1 cellular context compared by ENCODE assay signal in genomic region chr2:24496959-24497358, GRCh38.
TF ChIP-seq lines count a peak whose summit lies in the region.

No MANE protein-coding gene starts in this region.

TF ChIP-seq in K562, 482 proteins besides CTCF, POLR2A, EP300 and RAD21:
- TF ChIP-seq E2F6 (IDR thresholded peaks at IDR 0.05; ENCODE audit: borderline replicate concordance in 1 of 2, extremely low read depth in 1 of 2, insufficient read depth in 1 of 2, insufficient read length in 1 of 2, low read depth in 1 of 2, low read length in 1 of 2, poor library complexity in 1 of 2, severe bottlenecking in 1 of 2) (no peak), SIN3B (IDR thresholded peaks at IDR 0.05; ENCODE audit: low read depth) (no peak), ERF (CRISPR knock-in tag; IDR thresholded peaks at IDR 0.05) (no peak), CREB3L1 (IDR thresholded peaks at IDR 0.05; ENCODE audit: borderline replicate concordance, low read depth) (no peak), NR4A1 (CRISPR knock-in tag; IDR thresholded peaks at IDR 0.05) (no peak), NR4A1 (tag; IDR thresholded peaks at IDR 0.05) (no peak), ARID1B (IDR thresholded peaks at IDR 0.05) (no peak), BCOR (IDR thresholded peaks at IDR 0.05) (peak; percentile 89), SRSF9 (IDR thresholded peaks at IDR 0.05; ENCODE audit: borderline replicate concordance, low read depth, low read length) (no peak), ZNF77 (CRISPR knock-in tag; IDR thresholded peaks at IDR 0.05) (no peak), SETDB1 (IDR thresholded peaks at IDR 0.05; ENCODE audit: low read length) (no peak), ZBTB26 (CRISPR knock-in tag; IDR thresholded peaks at IDR 0.05) (no peak), SNAPC5 (CRISPR knock-in tag; IDR thresholded peaks at IDR 0.05) (no peak), ZBTB12 (CRISPR knock-in tag; IDR thresholded peaks at IDR 0.05) (no peak), RBM25 (IDR thresholded peaks at IDR 0.05; ENCODE audit: low read depth, low read length, severe bottlenecking) (peak; percentile 91), ZZZ3 (IDR thresholded peaks at IDR 0.05) (no peak), C11orf30 (IDR thresholded peaks at IDR 0.05; ENCODE audit: low read depth) (no peak), KDM4B (IDR thresholded peaks at IDR 0.05; ENCODE audit: borderline replicate concordance in 2 of 2, low read depth in 1 of 2) (no peak), MEF2D (tag; conservative IDR thresholded peaks at IDR 0.05; ENCODE audit: low read depth) (no peak), ILF3 (IDR thresholded peaks at IDR 0.05; ENCODE audit: borderline replicate concordance) (no peak), HEY1 (CRISPR knock-in tag; IDR thresholded peaks at IDR 0.05; ENCODE audit: borderline replicate concordance) (no peak), ZNF253 (CRISPR knock-in tag; conservative IDR thresholded peaks at IDR 0.05) (no peak), ZFP36 (IDR thresholded peaks at IDR 0.05; ENCODE audit: low read depth, low read length, partially characterized antibody) (peak; percentile 64), KDM1A (IDR thresholded peaks at IDR 0.05) (peak; percentile 58 to 61; a peak in 3 of 4 replicates)
